In the genomic region with DNA sequence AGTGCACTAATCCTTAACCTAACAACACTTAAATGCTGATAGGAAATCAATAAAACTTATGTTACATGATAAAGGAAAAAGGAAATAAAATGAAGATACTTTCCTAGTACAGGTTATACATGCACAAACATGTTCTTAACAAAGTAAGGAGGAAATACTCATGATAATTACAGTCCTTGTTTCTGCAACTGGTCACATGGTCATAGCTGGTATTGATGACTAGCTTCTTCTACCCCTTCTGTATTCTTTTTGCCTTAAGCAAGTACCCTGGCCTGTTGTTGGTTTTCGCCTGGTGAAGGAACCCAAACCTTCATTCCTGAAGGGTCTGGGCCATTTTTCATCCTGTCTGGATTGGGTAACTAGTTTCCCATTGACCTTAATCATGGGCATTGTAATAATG, we compare ENCODE assay signal across 17 cellular contexts.
A peak's percentile ranks its signal among the peaks of the same experiment; 100 is the strongest.
DNase-seq lines count a peak whose midpoint lies in the region; ATAC-seq and TF ChIP-seq lines count a peak whose summit lies in the region.
"Had no signal": no experiment of that assay in that cellular context is flagged by ENCODE, and none has a peak within 500 bp of the region (broad histone marks: within the 10 kb centered on the region; RNA-seq: fewer than 3 reads in every experiment).

No MANE protein-coding gene starts in this region.

- H3K36me3 ChIP-seq in PC-3 (ENCODE audit: low read depth, low read length) (no peaks in the 10 kb centered on the region), mammary epithelial cell (ENCODE audit: insufficient read depth, low read length) (no peaks in the 10 kb centered on the region), mesodermal cell (ENCODE audit: control insufficient read depth, insufficient read depth, low read length) (no peaks in the 10 kb centered on the region)
- H3K36me3 ChIP-seq: HAP-1 had no signal

- CTCF ChIA-PET in PC-3 (lab: Charles Lee): no interaction called here
- CTCF ChIA-PET in mammary epithelial cell (lab: Charles Lee; ENCODE audit: low non-redundant PET): no interaction called here

- H3K4me2 ChIP-seq in PC-3 (ENCODE audit: low read length) (no peak overlapping the region), mammary epithelial cell (ENCODE audit: insufficient read depth, low read depth, low read length) (no peak overlapping the region)

- no peak for ATAC-seq in PC-3
- no peak for ATAC-seq in activated naive CD4-positive, alpha-beta T cell treated with anti-CD3 and anti-CD28 coated beads, Interleukin-2, amount 50 U/mL, for 72 hours
- ATAC-seq: K562 had no signal

- H3K27ac Mint-ChIP-seq in activated naive CD4-positive, alpha-beta T cell treated with anti-CD3 and anti-CD28 coated beads, Interleukin-2, amount 50 U/mL, for 72 hours: no peak overlapping the region
- H3K27ac Mint-ChIP-seq: CD4-positive, alpha-beta T cell had no signal

- H3K79me2 ChIP-seq in PC-3 (ENCODE audit: low read length) (no peaks in the 10 kb centered on the region), mammary epithelial cell (ENCODE audit: insufficient read depth, low read length) (no peaks in the 10 kb centered on the region)

- H2AFZ ChIP-seq in PC-3 (ENCODE audit: low read length) (0 out of 2 replicates have a peak overlapping the region, but pooled peaks have one; percentile 46), mammary epithelial cell (ENCODE audit: low read depth, low read length) (peak overlapping the region; percentile 23)
- H2AFZ ChIP-seq: GM23248 had no signal

- peaks cover 4 to 12% of the 10 kb centered on the region in 2 donors for H3K9me3 Mint-ChIP-seq in activated naive CD4-positive, alpha-beta T cell treated with anti-CD3 and anti-CD28 coated beads, Interleukin-2, amount 50 U/mL, for 72 hours
- H3K9me3 Mint-ChIP-seq: CD4-positive, alpha-beta T cell had no signal

- H4K20me1 ChIP-seq in PC-3 (ENCODE audit: low read length): no peaks in the 10 kb centered on the region
- H4K20me1 ChIP-seq in mammary epithelial cell (ENCODE audit: insufficient read depth, low read length): no peaks in the 10 kb centered on the region

- intact Hi-C loops in PC-3 (cut with micrococcal nuclease): no loop called here
- intact Hi-C loops in mammary epithelial cell (cut with micrococcal nuclease): no loop called here

- DNase-seq in PC-3: no peak
- DNase-seq in mammary epithelial cell: peak; percentile 21
- peak; percentile 64 for DNase-seq in epithelial cell of esophagus (ENCODE audit: low read depth)
- DNase-seq in AG20443 (ENCODE audit: low spot score): no peak
- no peak for DNase-seq in NCI-H82 treated with DMSO at 0.1 percent for 48 hours (lab: John Stamatoyannopoulos, UW; ENCODE audit: unreplicated experiment)
- DNase-seq in NCI-H2081 treated with DMSO at 0.1 percent for 48 hours (lab: John Stamatoyannopoulos, UW): no peak
- no peak for DNase-seq in activated naive CD4-positive, alpha-beta T cell treated with anti-CD3 and anti-CD28 coated beads, Interleukin-2, amount 50 U/mL, for 72 hours (ENCODE audit: low spot score in 2 of 2)
- DNase-seq: ACHN; AML-193; Caco-2; CD4-positive, alpha-beta T cell; GM23248 had no signal

- H3K9me2 ChIP-seq in PC-3 (replicated peaks; ENCODE audit: low read length): no peaks in the 10 kb centered on the region

- BruUV-seq in PC-3 (replicated peaks; lab: Mats Ljungman, UMichigan) (no TSS peak), mammary epithelial cell (replicated peaks; lab: Mats Ljungman, UMichigan) (no TSS peak)

- in situ Hi-C loops in mammary epithelial cell (cut with MboI; ENCODE audit: low sequenced_read_pairs in 2 of 2): no loop called here

- no peak overlapping the region for H3K27ac ChIP-seq in PC-3 (ENCODE audit: low read length)
- no peak overlapping the region for H3K27ac ChIP-seq in mammary epithelial cell (ENCODE audit: insufficient read depth, low read depth, low read length)
- peak overlapping the region; percentile 83 for H3K27ac ChIP-seq in mesodermal cell (ENCODE audit: low read depth, low read length, severe bottlenecking)
- H3K27ac ChIP-seq: C4-2B, GM23248, HL-60 had no signal

- H3K4me3 ChIP-seq in PC-3 (ENCODE audit: low read length): no peak overlapping the region
- H3K4me3 ChIP-seq in mammary epithelial cell (replicated peaks in 1 of 3; ENCODE audit: insufficient read depth in 1 of 3, low read depth in 2 of 3, low read length in 3 of 3): no peak overlapping the region
- no peak overlapping the region for H3K4me3 ChIP-seq in epithelial cell of esophagus (ENCODE audit: low read length)
- H3K4me3 ChIP-seq in mesodermal cell (ENCODE audit: extremely low read depth, insufficient read depth, low read length, poor library complexity, severe bottlenecking): no peak overlapping the region
- H3K4me3 ChIP-seq: GM23248, HAP-1, K562 had no signal

- TF ChIP-seq CTCF in PC-3 (conservative IDR thresholded peaks at IDR 0.05; ENCODE audit: low read depth, low read length) (no peak), mammary epithelial cell (conservative IDR thresholded peaks at IDR 0.05 in 1 of 2, IDR thresholded peaks at IDR 0.05 in 1 of 2; ENCODE audit: extremely low read depth in 1 of 2, insufficient read depth in 1 of 2, low read depth in 1 of 2, low read length in 2 of 2) (no peak), epithelial cell of esophagus (IDR thresholded peaks at IDR 0.05; ENCODE audit: insufficient read depth, low read depth, low read length, missing control alignments) (no peak)

- H3F3A ChIP-seq in PC-3 (ENCODE audit: low read length, unreplicated experiment): no peaks in the 10 kb centered on the region

- 100% methylated on average over 1 of the region's 1 CpG for WGBS in mammary epithelial cell (ENCODE audit: low coverage, missing lambda C conversion rate)
- WGBS in mesodermal cell (ENCODE audit: insufficient coverage in 2 of 2), 2 experiments: 80 to 100% methylated on average over 1 of the region's 1 CpG

- H3K4me1 ChIP-seq in PC-3 (ENCODE audit: insufficient read depth, low read length) (peaks cover 7% of the 10 kb centered on the region; the same call in 1 of the 2 replicates), mammary epithelial cell (ENCODE audit: insufficient read depth, low read length) (peaks cover 6% of the 10 kb centered on the region), mesodermal cell (ENCODE audit: control insufficient read depth, insufficient read depth, low read length, poor library complexity, severe bottlenecking) (peaks cover 17% of the 10 kb centered on the region)
- H3K4me1 ChIP-seq: Caco-2, HAP-1 had no signal

- H3K9me3 ChIP-seq in PC-3 (ENCODE audit: low read length) (no peaks in the 10 kb centered on the region), mammary epithelial cell (replicated peaks; ENCODE audit: insufficient read depth, low read length) (no peaks in the 10 kb centered on the region), mesodermal cell (ENCODE audit: control insufficient read depth, low read length) (peaks cover 17% of the 10 kb centered on the region)
- H3K9me3 ChIP-seq: Caco-2, HAP-1 had no signal

- no peaks in the 10 kb centered on the region for H3K36me3 Mint-ChIP-seq in activated naive CD4-positive, alpha-beta T cell treated with anti-CD3 and anti-CD28 coated beads, Interleukin-2, amount 50 U/mL, for 72 hours

- no peak overlapping the region for H3K9ac ChIP-seq in PC-3 (ENCODE audit: low read length)
- H3K9ac ChIP-seq in mammary epithelial cell (ENCODE audit: insufficient read depth, low read length): no peak overlapping the region
- H3K9ac ChIP-seq: GM23248 had no signal

- dilution Hi-C loops in mammary epithelial cell (cut with HindIII; ENCODE audit: low sequenced_read_pairs): no loop called here

- POLR2A ChIA-PET in PC-3 (lab: Charles Lee; ENCODE audit: unreplicated experiment): interaction anchor here (0.6 kb wide), 1 partner anchor 13 kb away, joined by 3 read pairs; no protein-coding TSS in a partner anchor

- H3K27me3 ChIP-seq in PC-3 (ENCODE audit: low read length) (no peaks in the 10 kb centered on the region), mammary epithelial cell (ENCODE audit: insufficient read depth, low read length) (no peaks in the 10 kb centered on the region)

Comparison
In these comparisons a context has a peak if more than half of its experiments do, and no peak if none do; other contexts are left out.
1. DNase-seq: peak in mammary epithelial cell (single experiment) and epithelial cell of esophagus (single experiment); none in PC-3 (single experiment), AG20443 (single experiment), NCI-H82 treated with DMSO at 0.1 percent for 48 hours (single experiment), NCI-H2081 treated with DMSO at 0.1 percent for 48 hours (single experiment) and activated naive CD4-positive, alpha-beta T cell treated with anti-CD3 and anti-CD28 coated beads, Interleukin-2, amount 50 U/mL, for 72 hours (0 of 2).